In genomic region chr18:2572144-2572682, GRCh38 we compare ENCODE assay signal across 1 cellular context.
TF ChIP-seq lines count a peak whose summit lies in the region.

No MANE protein-coding gene starts in this region.

TF ChIP-seq in GM23338, 12 proteins besides CTCF, POLR2A, EP300 and RAD21 (continued from another document):
- TF ChIP-seq ZNF462 (CRISPR knock-in tag; IDR thresholded peaks at IDR 0.05): no peak
- TF ChIP-seq NANOG (IDR thresholded peaks at IDR 0.05; ENCODE audit: borderline replicate concordance): no peak
- no peak for TF ChIP-seq ETS1 (IDR thresholded peaks at IDR 0.05)
- TF ChIP-seq JUNB (IDR thresholded peaks at IDR 0.05; ENCODE audit: unreplicated experiment): no peak
- no peak for TF ChIP-seq CREB1 (CRISPR knock-in tag; IDR thresholded peaks at IDR 0.05; ENCODE audit: low read depth)
